37 cellular contexts compared by ENCODE assay signal in the genomic region with DNA sequence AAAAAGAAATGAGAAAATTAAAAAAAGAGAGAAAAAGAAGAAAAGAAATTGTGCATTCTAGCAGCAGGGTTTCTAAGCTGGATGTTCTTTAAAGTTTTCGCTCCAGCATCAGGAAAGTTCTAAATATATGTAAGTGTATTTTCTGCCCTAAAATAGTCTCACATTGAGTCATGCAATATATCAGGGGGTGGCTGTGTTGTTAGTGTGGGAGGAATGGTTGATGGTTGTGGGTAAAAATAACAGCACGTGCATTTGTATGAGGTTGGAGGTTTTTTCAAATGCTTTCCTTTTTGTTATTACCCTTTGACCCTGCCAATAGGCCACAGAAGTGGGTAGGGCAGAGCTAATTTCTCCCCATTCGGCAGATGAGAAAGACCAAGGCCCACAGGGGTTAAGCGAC.
"Had no signal": no experiment of that assay in that cellular context is flagged by ENCODE, and none has a peak within 500 bp of the region (broad histone marks: within the 10 kb centered on the region; RNA-seq: fewer than 3 reads in every experiment).

No MANE protein-coding gene starts in this region.

- H3K27me3 Mint-ChIP-seq: activated CD4-positive, alpha-beta T cell treated with anti-CD3 and anti-CD28 coated beads, Interleukin-2, amount 10 ng/mL, durations not matched to agents 24 days and 14 days; activated CD8-positive, alpha-beta T cell treated with anti-CD3 and anti-CD28 coated beads for 36 hours; activated naive CD4-positive, alpha-beta T cell treated with anti-CD3 and anti-CD28 coated beads, Interleukin-2, amount 10 ng/mL, durations not matched to agents 7 days and 5 days had no signal

- H3K27ac Mint-ChIP-seq: activated B cell treated with CpG ODN at 0.5 μM for 24 hours; activated CD4-positive, alpha-beta memory T cell treated with anti-CD3 and anti-CD28 coated beads for 36 hours; activated CD4-positive, alpha-beta T cell treated with anti-CD3 and anti-CD28 coated beads, Interleukin-2, amount 10 ng/mL, durations not matched to agents 24 days and 14 days; activated CD8-positive, alpha-beta T cell treated with anti-CD3 and anti-CD28 coated beads for 36 hours; activated naive CD4-positive, alpha-beta T cell treated with anti-CD3 and anti-CD28 coated beads, Interleukin-2, amount 10 ng/mL, durations not matched to agents 7 days and 5 days; activated naive CD4-positive, alpha-beta T cell treated with anti-CD3 and anti-CD28 coated beads, Interleukin-2, amount 50 U/mL, for 24 hours; activated naive CD8-positive, alpha-beta T cell; activated naive CD8-positive, alpha-beta T cell treated with anti-CD3 and anti-CD28 coated beads, Interleukin-2, amount 10 ng/mL, durations not matched to agents 7 days and 5 days; activated naive CD8-positive, alpha-beta T cell treated with anti-CD3 and anti-CD28 coated beads, Interleukin-2, amount 50 U/mL, for 24 hours; activated T-cell treated with anti-CD3 and anti-CD28 coated beads, Interleukin-2, amount 50 U/mL, for 72 hours; activated T-helper 1 cell treated with anti-CD3 and anti-CD28 coated beads, Interleukin-12 subunit alpha, Interleukin-12 subunit beta, Interleukin-2, Interleukin-4 antibody, amounts not matched to agents 30 ng/mL and 10 ng/mL and 1 ng/mL, durations not matched to agents 14 hours and 24 hours and 36 hours; activated T-helper 2 cell treated with anti-CD3 and anti-CD28 coated beads, Interferon-gamma antibody, Interleukin-2, Interleukin-4, amounts not matched to agents 10 μg/mL and 5 μg/mL and 100 μg/mL, durations not matched to agents 14 hours and 24 hours and 36 hours; T-helper 1 cell treated with Interleukin-12 subunit alpha and Interleukin-12 subunit beta and Interleukin-4 antibody, amounts not matched to agents 30 μg/mL and 1 μg/mL, for 36 hours; T-helper 2 cell treated with Interferon-gamma antibody and Interleukin-4, amounts not matched to agents 5 μg/mL and 100 μg/mL, for 36 hours had no signal

- H3K27me3 ChIP-seq: body of pancreas, brain microvascular endothelial cell, breast epithelium had no signal

- H3K36me3 Mint-ChIP-seq: activated CD4-positive, alpha-beta memory T cell treated with anti-CD3 and anti-CD28 coated beads for 36 hours; activated naive CD4-positive, alpha-beta T cell treated with anti-CD3 and anti-CD28 coated beads, Interleukin-2, amount 10 ng/mL, durations not matched to agents 7 days and 5 days; activated naive CD4-positive, alpha-beta T cell treated with anti-CD3 and anti-CD28 coated beads, Interleukin-2, amount 50 U/mL, for 24 hours; activated naive CD8-positive, alpha-beta T cell; activated naive CD8-positive, alpha-beta T cell treated with anti-CD3 and anti-CD28 coated beads, Interleukin-2, amount 10 ng/mL, durations not matched to agents 7 days and 5 days had no signal

- H3K4me1 Mint-ChIP-seq: activated B cell treated with CpG ODN at 0.5 μM for 24 hours; activated CD4-positive, alpha-beta T cell treated with anti-CD3 and anti-CD28 coated beads, Interleukin-2, amount 10 ng/mL, durations not matched to agents 24 days and 14 days; activated naive CD4-positive, alpha-beta T cell treated with anti-CD3 and anti-CD28 coated beads, Interleukin-2, amount 10 ng/mL, durations not matched to agents 7 days and 5 days; activated naive CD4-positive, alpha-beta T cell treated with anti-CD3 and anti-CD28 coated beads, Interleukin-2, amount 50 U/mL, for 24 hours; activated naive CD8-positive, alpha-beta T cell treated with anti-CD3 and anti-CD28 coated beads, Interleukin-2, amount 10 ng/mL, durations not matched to agents 7 days and 5 days; activated naive CD8-positive, alpha-beta T cell treated with anti-CD3 and anti-CD28 coated beads, Interleukin-2, amount 50 U/mL, for 24 hours had no signal

- ATAC-seq: activated CD8-positive, alpha-beta T cell treated with anti-CD3 and anti-CD28 coated beads for 36 hours; activated naive CD8-positive, alpha-beta T cell treated with anti-CD3 and anti-CD28 coated beads, Interleukin-2, amount 50 U/mL, for 24 hours; activated T-cell treated with anti-CD3 and anti-CD28 coated beads, Interleukin-2, amount 50 U/mL, for 4 hours; activated T-cell treated with anti-CD3 and anti-CD28 coated beads, Interleukin-2, amount 50 U/mL, for 72 hours; body of pancreas had no signal

- FAIRE-seq: astrocyte, TTC549 had no signal

- H3K9me3 ChIP-seq: breast epithelium had no signal

- H3K4me1 ChIP-seq: body of pancreas, breast epithelium had no signal

- DNase-seq: activated B cell treated with CpG ODN at 0.5 μM for 24 hours; activated CD4-positive, alpha-beta memory T cell treated with anti-CD3 and anti-CD28 coated beads for 36 hours; activated CD4-positive, alpha-beta T cell treated with anti-CD3 and anti-CD28 coated beads for 4 hours; activated CD4-positive, alpha-beta T cell treated with anti-CD3 and anti-CD28 coated beads, Interleukin-2, amount 10 ng/mL, durations not matched to agents 24 days and 14 days; activated CD4-positive, alpha-beta T cell treated with anti-CD3 and anti-CD28 coated beads, Interleukin-2, amount 50 U/mL, for 1 hour; activated CD4-positive, alpha-beta T cell treated with anti-CD3 and anti-CD28 coated beads, Interleukin-2, amount 50 U/mL, for 4 hours; activated CD4-positive, CD25-positive, alpha-beta regulatory T cell treated with anti-CD3 and anti-CD28 coated beads, Interleukin-2, amount 50 U/mL, for 72 hours; activated CD8-positive, alpha-beta memory T cell treated with anti-CD3 and anti-CD28 coated beads, Interleukin-2, amount 50 U/mL, for 4 hours; activated CD8-positive, alpha-beta T cell treated with anti-CD3 and anti-CD28 coated beads for 36 hours; activated effector memory CD4-positive, alpha-beta T cell treated with Interleukin-2 at 50 U/mL for 16 hours; activated gamma-delta T cell; activated naive CD4-positive, alpha-beta T cell treated with anti-CD3 and anti-CD28 coated beads, Interleukin-2, amount 10 ng/mL, durations not matched to agents 7 days and 5 days; activated naive CD4-positive, alpha-beta T cell treated with Interleukin-2 at 50 U/mL for 16 hours; activated naive CD8-positive, alpha-beta T cell treated with anti-CD3 and anti-CD28 coated beads, Interleukin-2, amount 10 ng/mL, durations not matched to agents 7 days and 5 days; activated naive CD8-positive, alpha-beta T cell treated with anti-CD3 and anti-CD28 coated beads, Interleukin-2, amount 50 U/mL, for 24 hours; activated T-cell treated with anti-CD3 and anti-CD28 coated beads for 4 hours; activated T-cell treated with anti-CD3 and anti-CD28 coated beads, Interleukin-2, amount 50 U/mL, for 1 hour; activated T-cell treated with anti-CD3 and anti-CD28 coated beads, Interleukin-2, amount 50 U/mL, for 4 hours; activated T-cell treated with anti-CD3 and anti-CD28 coated beads, Interleukin-2, amount 50 U/mL, for 72 hours; amygdala; aorta; body of pancreas; brain microvascular endothelial cell; central memory CD4-positive, alpha-beta T cell; T-helper 1 cell; T-helper 2 cell; T-helper 9 cell had no signal

- H3K9me3 Mint-ChIP-seq: activated B cell treated with CpG ODN at 0.5 μM for 24 hours; activated naive CD4-positive, alpha-beta T cell treated with anti-CD3 and anti-CD28 coated beads, Interleukin-2, amount 10 ng/mL, durations not matched to agents 7 days and 5 days; activated naive CD4-positive, alpha-beta T cell treated with anti-CD3 and anti-CD28 coated beads, Interleukin-2, amount 50 U/mL, for 24 hours; activated T-helper 1 cell treated with anti-CD3 and anti-CD28 coated beads, Interleukin-12 subunit alpha, Interleukin-12 subunit beta, Interleukin-2, Interleukin-4 antibody, amounts not matched to agents 30 ng/mL and 10 ng/mL and 1 ng/mL, durations not matched to agents 14 hours and 24 hours and 36 hours had no signal

- H3K27ac ChIP-seq: body of pancreas, brain microvascular endothelial cell, breast epithelium, VCaP had no signal

- H3K4me3 ChIP-seq: body of pancreas, breast epithelium had no signal

- H3K4me3 Mint-ChIP-seq: activated B cell treated with CpG ODN at 0.5 μM for 24 hours; activated CD4-positive, alpha-beta memory T cell treated with anti-CD3 and anti-CD28 coated beads for 36 hours; activated CD4-positive, alpha-beta T cell treated with anti-CD3 and anti-CD28 coated beads, Interleukin-2, amount 10 ng/mL, durations not matched to agents 24 days and 14 days; activated CD8-positive, alpha-beta T cell treated with anti-CD3 and anti-CD28 coated beads for 36 hours; activated naive CD4-positive, alpha-beta T cell treated with anti-CD3 and anti-CD28 coated beads, Interleukin-2, amount 10 ng/mL, durations not matched to agents 7 days and 5 days; activated naive CD4-positive, alpha-beta T cell treated with anti-CD3 and anti-CD28 coated beads, Interleukin-2, amount 50 U/mL, for 24 hours; activated naive CD8-positive, alpha-beta T cell; activated naive CD8-positive, alpha-beta T cell treated with anti-CD3 and anti-CD28 coated beads, Interleukin-2, amount 10 ng/mL, durations not matched to agents 7 days and 5 days; activated naive CD8-positive, alpha-beta T cell treated with anti-CD3 and anti-CD28 coated beads, Interleukin-2, amount 50 U/mL, for 24 hours; activated T-cell treated with anti-CD3 and anti-CD28 coated beads, Interleukin-2, amount 50 U/mL, for 4 hours; activated T-cell treated with anti-CD3 and anti-CD28 coated beads, Interleukin-2, amount 50 U/mL, for 72 hours; activated T-helper 1 cell treated with anti-CD3 and anti-CD28 coated beads, Interleukin-12 subunit alpha, Interleukin-12 subunit beta, Interleukin-2, Interleukin-4 antibody, amounts not matched to agents 30 ng/mL and 10 ng/mL and 1 ng/mL, durations not matched to agents 14 hours and 24 hours and 36 hours; T-helper 1 cell treated with Interleukin-12 subunit alpha and Interleukin-12 subunit beta and Interleukin-4 antibody, amounts not matched to agents 30 μg/mL and 1 μg/mL, for 36 hours; T-helper 2 cell treated with Interferon-gamma antibody and Interleukin-4, amounts not matched to agents 5 μg/mL and 100 μg/mL, for 36 hours had no signal

- H3K36me3 ChIP-seq: brain microvascular endothelial cell, breast epithelium had no signal
